Comparison of ENCODE assay signal across 1 cellular context in genomic region chr10:102452672-102453340, GRCh38.
TF ChIP-seq lines count a peak whose summit lies in the region.

No MANE protein-coding gene starts in this region.

TF ChIP-seq in K562, 482 proteins besides CTCF, POLR2A, EP300 and RAD21 (continued from another document):
- TF ChIP-seq, protein P1, sequence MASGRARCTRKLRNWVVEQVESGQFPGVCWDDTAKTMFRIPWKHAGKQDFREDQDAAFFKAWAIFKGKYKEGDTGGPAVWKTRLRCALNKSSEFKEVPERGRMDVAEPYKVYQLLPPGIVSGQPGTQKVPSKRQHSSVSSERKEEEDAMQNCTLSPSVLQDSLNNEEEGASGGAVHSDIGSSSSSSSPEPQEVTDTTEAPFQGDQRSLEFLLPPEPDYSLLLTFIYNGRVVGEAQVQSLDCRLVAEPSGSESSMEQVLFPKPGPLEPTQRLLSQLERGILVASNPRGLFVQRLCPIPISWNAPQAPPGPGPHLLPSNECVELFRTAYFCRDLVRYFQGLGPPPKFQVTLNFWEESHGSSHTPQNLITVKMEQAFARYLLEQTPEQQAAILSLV (tag; IDR thresholded peaks at IDR 0.05), result no peak
- no peak for TF ChIP-seq NR2C1 (IDR thresholded peaks at IDR 0.05)
- 0 out of 2 replicates have a peak, but pooled peaks have one; percentile 37 for TF ChIP-seq NR2C1 (tag; IDR thresholded peaks at IDR 0.05)
- TF ChIP-seq, protein P2, sequence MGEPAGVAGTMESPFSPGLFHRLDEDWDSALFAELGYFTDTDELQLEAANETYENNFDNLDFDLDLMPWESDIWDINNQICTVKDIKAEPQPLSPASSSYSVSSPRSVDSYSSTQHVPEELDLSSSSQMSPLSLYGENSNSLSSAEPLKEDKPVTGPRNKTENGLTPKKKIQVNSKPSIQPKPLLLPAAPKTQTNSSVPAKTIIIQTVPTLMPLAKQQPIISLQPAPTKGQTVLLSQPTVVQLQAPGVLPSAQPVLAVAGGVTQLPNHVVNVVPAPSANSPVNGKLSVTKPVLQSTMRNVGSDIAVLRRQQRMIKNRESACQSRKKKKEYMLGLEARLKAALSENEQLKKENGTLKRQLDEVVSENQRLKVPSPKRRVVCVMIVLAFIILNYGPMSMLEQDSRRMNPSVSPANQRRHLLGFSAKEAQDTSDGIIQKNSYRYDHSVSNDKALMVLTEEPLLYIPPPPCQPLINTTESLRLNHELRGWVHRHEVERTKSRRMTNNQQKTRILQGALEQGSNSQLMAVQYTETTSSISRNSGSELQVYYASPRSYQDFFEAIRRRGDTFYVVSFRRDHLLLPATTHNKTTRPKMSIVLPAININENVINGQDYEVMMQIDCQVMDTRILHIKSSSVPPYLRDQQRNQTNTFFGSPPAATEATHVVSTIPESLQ (CRISPR knock-in tag; IDR thresholded peaks at IDR 0.05), result no peak
- TF ChIP-seq ZNF592 (IDR thresholded peaks at IDR 0.05), result peak; percentile 83
- TF ChIP-seq ZNF124 (CRISPR knock-in tag; IDR thresholded peaks at IDR 0.05), result no peak
- TF ChIP-seq PKNOX1 (IDR thresholded peaks at IDR 0.05), result peak; percentile 38
- TF ChIP-seq HOXB6 (CRISPR knock-in tag; IDR thresholded peaks at IDR 0.05; ENCODE audit: borderline replicate concordance), result no peak
- TF ChIP-seq STAT6 (CRISPR knock-in tag; IDR thresholded peaks at IDR 0.05), result no peak
- no peak for TF ChIP-seq CTBP1 (IDR thresholded peaks at IDR 0.05; ENCODE audit: borderline replicate concordance)
- TF ChIP-seq ZBTB5 (IDR thresholded peaks at IDR 0.05), result no peak
- no peak for TF ChIP-seq POLR2H (tag; IDR thresholded peaks at IDR 0.05; ENCODE audit: low read depth)
- TF ChIP-seq KDM1A (IDR thresholded peaks at IDR 0.05), result peak; percentile 51 to 53; a peak in 3 of 4 replicates
- no peak for TF ChIP-seq ZBTB9 (CRISPR knock-in tag; IDR thresholded peaks at IDR 0.05)
- TF ChIP-seq ZNF311 (CRISPR knock-in tag; IDR thresholded peaks at IDR 0.05), result no peak
- TF ChIP-seq, protein P3, sequence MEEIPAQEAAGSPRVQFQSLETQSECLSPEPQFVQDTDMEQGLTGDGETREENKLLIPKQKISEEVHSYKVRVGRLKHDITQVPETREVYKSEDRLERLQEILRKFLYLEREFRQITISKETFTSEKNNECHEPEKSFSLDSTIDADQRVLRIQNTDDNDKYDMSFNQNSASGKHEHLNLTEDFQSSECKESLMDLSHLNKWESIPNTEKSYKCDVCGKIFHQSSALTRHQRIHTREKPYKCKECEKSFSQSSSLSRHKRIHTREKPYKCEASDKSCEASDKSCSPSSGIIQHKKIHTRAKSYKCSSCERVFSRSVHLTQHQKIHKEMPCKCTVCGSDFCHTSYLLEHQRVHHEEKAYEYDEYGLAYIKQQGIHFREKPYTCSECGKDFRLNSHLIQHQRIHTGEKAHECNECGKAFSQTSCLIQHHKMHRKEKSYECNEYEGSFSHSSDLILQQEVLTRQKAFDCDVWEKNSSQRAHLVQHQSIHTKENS (CRISPR knock-in tag; IDR thresholded peaks at IDR 0.05), result no peak
- TF ChIP-seq SMARCA5 (IDR thresholded peaks at IDR 0.05), result peak; percentile 80; the same call in 1 of the 2 replicates
- no peak for TF ChIP-seq ETV6 (IDR thresholded peaks at IDR 0.05; ENCODE audit: borderline replicate concordance in 1 of 2, low read depth in 2 of 2, low read length in 1 of 2)
- TF ChIP-seq ETV6 (CRISPR knock-in tag; IDR thresholded peaks at IDR 0.05; ENCODE audit: borderline replicate concordance), result no peak
- TF ChIP-seq CREBBP (IDR thresholded peaks at IDR 0.05; ENCODE audit: low read depth, low read length), result no peak
- TF ChIP-seq ZBTB43 (CRISPR knock-in tag; IDR thresholded peaks at IDR 0.05), result no peak
- no peak for TF ChIP-seq RFX1 (IDR thresholded peaks at IDR 0.05)
- TF ChIP-seq HDAC2 (IDR thresholded peaks at IDR 0.05), result peak; percentile 47; the same call in 1 of the 2 replicates
- no peak for TF ChIP-seq MLX (CRISPR knock-in tag; conservative IDR thresholded peaks at IDR 0.05)
- no peak for TF ChIP-seq ZNF239 (CRISPR knock-in tag; IDR thresholded peaks at IDR 0.05)
- TF ChIP-seq E2F1 (CRISPR knock-in tag; IDR thresholded peaks at IDR 0.05), result no peak
- no peak for TF ChIP-seq NUFIP1 (IDR thresholded peaks at IDR 0.05; ENCODE audit: partially characterized antibody)
- peak; percentile 90 for TF ChIP-seq BCOR (IDR thresholded peaks at IDR 0.05)
- TF ChIP-seq SIX5 (IDR thresholded peaks at IDR 0.05; ENCODE audit: borderline replicate concordance in 1 of 2, insufficient read depth in 1 of 2, low read depth in 1 of 2, low read length in 2 of 2), result no peak
- TF ChIP-seq ZNF134 (CRISPR knock-in tag; conservative IDR thresholded peaks at IDR 0.05), result no peak
- peak; percentile 83 for TF ChIP-seq JUNB (CRISPR knock-in tag; conservative IDR thresholded peaks at IDR 0.05)
- TF ChIP-seq SRF (CRISPR knock-in tag; IDR thresholded peaks at IDR 0.05), result no peak
- no peak for TF ChIP-seq CBFA2T3 (IDR thresholded peaks at IDR 0.05)
- no peak for TF ChIP-seq ZNF395 (CRISPR knock-in tag; IDR thresholded peaks at IDR 0.05)
- no peak for TF ChIP-seq STAG1 (CRISPR knock-in tag; IDR thresholded peaks at IDR 0.05; ENCODE audit: borderline replicate concordance)
- TF ChIP-seq RBM22 (IDR thresholded peaks at IDR 0.05; ENCODE audit: low read depth, low read length, poor library complexity, severe bottlenecking), result no peak
- TF ChIP-seq KLF10 (CRISPR knock-in tag; IDR thresholded peaks at IDR 0.05), result no peak
- TF ChIP-seq ZNF140 (CRISPR knock-in tag; IDR thresholded peaks at IDR 0.05), result no peak
- no peak for TF ChIP-seq ZNF263 (CRISPR knock-in tag; IDR thresholded peaks at IDR 0.05; ENCODE audit: borderline replicate concordance)
- no peak for TF ChIP-seq EHMT2 (IDR thresholded peaks at IDR 0.05)
TF ChIP-seq in K562: peak in this region for 39.
